8 cellular contexts compared by ENCODE assay signal in the genomic region with DNA sequence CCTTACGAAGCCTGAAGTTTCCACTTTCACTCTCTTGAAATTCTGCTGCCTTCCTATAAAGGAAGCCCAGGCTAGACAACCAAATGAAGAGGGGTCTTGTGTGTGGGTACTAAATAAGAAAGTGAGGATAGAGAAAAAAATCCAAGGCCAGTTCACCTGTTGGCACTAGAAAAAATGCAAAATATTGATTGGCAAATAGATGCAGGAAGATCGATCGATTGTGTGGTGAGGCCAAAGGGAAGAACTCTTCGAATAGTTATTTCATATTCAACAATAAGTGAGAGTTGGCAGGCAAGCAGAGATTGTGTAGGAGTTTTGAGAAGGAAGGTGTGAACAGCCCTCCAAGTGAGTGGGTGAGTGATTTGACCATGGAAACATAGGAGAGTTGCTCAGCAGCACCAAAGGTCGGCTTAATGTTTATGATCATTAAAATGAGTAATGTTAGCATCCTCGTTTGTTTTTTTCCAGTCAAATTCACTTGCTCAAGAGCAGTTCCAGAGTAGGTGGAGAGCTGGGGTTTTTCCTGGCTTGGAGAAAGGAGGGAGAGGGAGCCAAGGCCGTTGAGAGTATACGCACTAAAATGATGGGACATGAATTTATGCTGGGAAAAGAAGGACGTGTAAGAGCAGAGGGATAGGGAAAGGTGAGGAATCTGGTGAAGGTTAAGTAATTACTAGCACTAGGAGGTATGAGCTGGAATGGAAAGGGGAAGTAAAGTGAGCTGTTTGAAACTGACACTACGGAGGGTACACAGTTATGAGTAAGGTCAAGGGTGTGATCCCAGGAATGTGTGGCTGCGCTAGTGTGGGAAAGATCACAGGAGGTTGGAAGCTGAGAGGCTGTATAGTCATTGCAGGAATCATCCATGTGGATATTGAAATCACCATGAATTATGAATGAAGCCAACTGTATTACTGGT. TPM values are rescaled to one million over a fixed set of nuclear protein-coding genes. Genes with fewer than 3 reads are reported as not detected.
A peak's percentile ranks its signal among the peaks of the same experiment; 100 is the strongest.
DNase-seq lines count a peak whose midpoint lies in the region; ATAC-seq and TF ChIP-seq lines count a peak whose summit lies in the region.

No MANE protein-coding gene starts in this region.

- POLR2A ChIA-PET in CD4-positive, alpha-beta T cell (lab: Charles Lee): no interaction called here

- no peak for ATAC-seq in CD4-positive, alpha-beta T cell (ENCODE audit: poor library complexity)
- peak; percentile 9 to 19 for ATAC-seq in naive B cell (ENCODE audit: low read depth in 2 of 2)
- no peak for ATAC-seq in GM18907 (IDR thresholded peaks at IDR 0.05; ENCODE audit: unreplicated experiment)

- intact Hi-C loops in CD4-positive, alpha-beta T cell (cut with DNase I, micrococcal nuclease): loop anchor here (2.0 to 10.0 kb wide), 10 partner anchors 612 to 1917 kb away; partner anchors contain the start of genes IMPA2 (in 2 of the 2), CHMP1B (in 1 of the 2), PPP4R1 (in 1 of the 2) and RAB12 (in 1 of the 2)

- H3K27ac Mint-ChIP-seq in CD4-positive, alpha-beta T cell: peak overlapping the region; percentile 96
- H3K27ac Mint-ChIP-seq in brain (peak overlapping the region; percentile 2 to 99 (median 97)), naive B cell (peak overlapping the region in 5 of 6 donors; percentile 75 to 99 (median 96))

- no peaks in the 10 kb centered on the region for H3K9me3 ChIP-seq in CD4-positive, alpha-beta T cell (ENCODE audit: control insufficient read depth, low read length)

- peaks cover 52% of the 10 kb centered on the region for H3K4me1 Mint-ChIP-seq in CD4-positive, alpha-beta T cell (ENCODE audit: low read depth)
- peaks cover 49% of the 10 kb centered on the region for H3K4me1 Mint-ChIP-seq in brain
- peaks cover 27 to 56% (median 44%) of the 10 kb centered on the region in 3 donors for H3K4me1 Mint-ChIP-seq in naive B cell

- DNase-seq in CD4-positive, alpha-beta T cell: no peak
- peak; percentile 79 for DNase-seq in M059J (ENCODE audit: low read depth)
- DNase-seq in naive B cell: peak; percentile 33
- no peak for DNase-seq in SW 1271 (lab: John Stamatoyannopoulos, UW)
- no peak for DNase-seq in activated effector memory CD4-positive, alpha-beta T cell treated with anti-CD3 and anti-CD28 coated beads, Interleukin-2, amount 50 U/mL, for 16 hours
- DNase-seq in GDM1 (lab: John Stamatoyannopoulos, UW): no peak

- TF ChIP-seq CTCF in CD4-positive, alpha-beta T cell (IDR thresholded peaks at IDR 0.05): no peak
- no peak for TF ChIP-seq CTCF in brain (conservative IDR thresholded peaks at IDR 0.05)

- CTCF ChIA-PET in CD4-positive, alpha-beta T cell (lab: Charles Lee): interaction anchor here (1.3 kb wide), 1 partner anchor 9 kb away, joined by 3 read pairs; no protein-coding TSS in a partner anchor

- no peaks in the 10 kb centered on the region for H3K9me3 Mint-ChIP-seq in CD4-positive, alpha-beta T cell
- H3K9me3 Mint-ChIP-seq in brain (no peaks in the 10 kb centered on the region), naive B cell (no peaks in the 10 kb centered on the region)

- H3K27me3 ChIP-seq in CD4-positive, alpha-beta T cell (ENCODE audit: control insufficient read depth, insufficient read depth, low read length): peaks cover 6% of the 10 kb centered on the region

- no peak overlapping the region for H3K27ac ChIP-seq in CD4-positive, alpha-beta T cell (ENCODE audit: low read depth, low read length)

- H3K36me3 Mint-ChIP-seq in CD4-positive, alpha-beta T cell (ENCODE audit: low read depth): peaks cover 8% of the 10 kb centered on the region
- H3K36me3 Mint-ChIP-seq in brain (no peaks in the 10 kb centered on the region), naive B cell (no peaks in the 10 kb centered on the region)

- peak overlapping the region; percentile 99 for H3K4me3 Mint-ChIP-seq in CD4-positive, alpha-beta T cell
- H3K4me3 Mint-ChIP-seq in brain (peak overlapping the region; percentile 98 to 99 (median 99)), naive B cell (peak overlapping the region; percentile 94 to 100 (median 98))

- peaks cover 6% of the 10 kb centered on the region for H3K27me3 Mint-ChIP-seq in CD4-positive, alpha-beta T cell
- H3K27me3 Mint-ChIP-seq in brain (peaks cover 20% of the 10 kb centered on the region), naive B cell (no peaks in the 10 kb centered on the region)

RNA-seq across cellular contexts. Expression of gene NAPG, which starts 1.1 kb away (rescaled TPM):
- 10 to 100 TPM; 25.9 to 27.3 TPM for total RNA-seq in CD4-positive, alpha-beta T cell
- total RNA-seq in M059J (2014; rRNA removed; shearing (Covaris generic)): 39.0 and 50.4 TPM in 2 replicates
- 10.8 TPM for polyA plus RNA-seq in brain (ENCODE audit: insufficient read depth, low read depth, low replicate concordance)
- polyA plus RNA-seq in naive B cell (ENCODE audit: low read depth in 6 of 6): 10 to 100 TPM in 5 of 6 donors, 1 to 10 TPM in 1; 9.6 to 16.8 (median 13.7) TPM

Comparison
In these comparisons a context has a peak if more than half of its experiments do, and no peak if none do; other contexts are left out.
1. ATAC-seq: peak in naive B cell (2 of 2); none in CD4-positive, alpha-beta T cell (single experiment) and GM18907 (single experiment).
2. DNase-seq: peak in M059J (single experiment) and naive B cell (single experiment); none in CD4-positive, alpha-beta T cell (0 of 10), SW 1271 (0 of 2), activated effector memory CD4-positive, alpha-beta T cell treated with anti-CD3 and anti-CD28 coated beads, Interleukin-2, amount 50 U/mL, for 16 hours (single experiment) and GDM1 (single experiment).
3. Peak in every context shown above with its lines, with median percentiles within 50 percentile points of each other: H3K27ac Mint-ChIP-seq and H3K4me3 Mint-ChIP-seq.